ENCODE assay signal across 8 cellular contexts in genomic region chr6:161029195-161029809, GRCh38. TPM values are rescaled to one million over a fixed set of nuclear protein-coding genes. Genes with fewer than 3 reads are reported as not detected.
A peak's percentile ranks its signal among the peaks of the same experiment; 100 is the strongest.
DNase-seq lines count a peak whose midpoint lies in the region; ATAC-seq and TF ChIP-seq lines count a peak whose summit lies in the region.

No MANE protein-coding gene starts in this region.

- H3K27ac Mint-ChIP-seq in activated CD8-positive, alpha-beta memory T cell treated with anti-CD3 and anti-CD28 coated beads, Interleukin-2, amount 10 ng/mL, durations not matched to agents 7 days and 5 days: peak overlapping the region; percentile 63
- H3K27ac Mint-ChIP-seq in activated naive CD8-positive, alpha-beta T cell treated with anti-CD3 and anti-CD28 coated beads, Interleukin-2, amount 50 U/mL, for 24 hours: no peak overlapping the region
- H3K27ac Mint-ChIP-seq in stimulated activated effector memory CD8-positive, alpha-beta T cell treated with anti-CD3 and anti-CD28 coated beads, Interleukin-12 subunit alpha, Interleukin-12 subunit beta, amount 100 ng/mL, for 72 hours: peak overlapping the region; percentile 51

- H3K36me3 ChIP-seq in stomach: peaks cover 0 to 2% (median under 1%) of the 10 kb centered on the region in 4 donors

- H3K4me3 Mint-ChIP-seq in activated CD8-positive, alpha-beta memory T cell treated with anti-CD3 and anti-CD28 coated beads, Interleukin-2, amount 10 ng/mL, durations not matched to agents 7 days and 5 days: peak overlapping the region; percentile 28
- no peak overlapping the region for H3K4me3 Mint-ChIP-seq in activated naive CD8-positive, alpha-beta T cell treated with anti-CD3 and anti-CD28 coated beads, Interleukin-2, amount 50 U/mL, for 24 hours
- H3K4me3 Mint-ChIP-seq in stimulated activated effector memory CD8-positive, alpha-beta T cell treated with anti-CD3 and anti-CD28 coated beads, Interleukin-12 subunit alpha, Interleukin-12 subunit beta, amount 100 ng/mL, for 72 hours: peak overlapping the region; percentile 18

- H3K36me3 Mint-ChIP-seq in activated CD8-positive, alpha-beta memory T cell treated with anti-CD3 and anti-CD28 coated beads, Interleukin-2, amount 10 ng/mL, durations not matched to agents 7 days and 5 days: peaks cover 20% of the 10 kb centered on the region
- H3K36me3 Mint-ChIP-seq in activated naive CD8-positive, alpha-beta T cell treated with anti-CD3 and anti-CD28 coated beads, Interleukin-2, amount 50 U/mL, for 24 hours (ENCODE audit: low read depth): peaks cover 16% of the 10 kb centered on the region
- H3K36me3 Mint-ChIP-seq in stimulated activated effector memory CD8-positive, alpha-beta T cell treated with anti-CD3 and anti-CD28 coated beads, Interleukin-12 subunit alpha, Interleukin-12 subunit beta, amount 100 ng/mL, for 72 hours: peaks cover 17% of the 10 kb centered on the region

- peaks cover 19% of the 10 kb centered on the region for H3K4me1 Mint-ChIP-seq in activated CD8-positive, alpha-beta memory T cell treated with anti-CD3 and anti-CD28 coated beads, Interleukin-2, amount 10 ng/mL, durations not matched to agents 7 days and 5 days
- H3K4me1 Mint-ChIP-seq in activated naive CD8-positive, alpha-beta T cell treated with anti-CD3 and anti-CD28 coated beads, Interleukin-2, amount 50 U/mL, for 24 hours: peaks cover 44% of the 10 kb centered on the region
- H3K4me1 Mint-ChIP-seq in stimulated activated effector memory CD8-positive, alpha-beta T cell treated with anti-CD3 and anti-CD28 coated beads, Interleukin-12 subunit alpha, Interleukin-12 subunit beta, amount 100 ng/mL, for 72 hours: peaks cover 53% of the 10 kb centered on the region

- peak overlapping the region in 2 of 5 donors; percentile 10 to 16 for H3K27ac ChIP-seq in stomach

- no peak for TF ChIP-seq EP300 in stomach (IDR thresholded peaks at IDR 0.05)

- H3K9me3 ChIP-seq in stomach: no peaks in the 10 kb centered on the region

- ATAC-seq in activated CD8-positive, alpha-beta memory T cell treated with anti-CD3 and anti-CD28 coated beads, Interleukin-2, amount 10 ng/mL, durations not matched to agents 7 days and 5 days: peak; percentile 67
- ATAC-seq in HG03025 (IDR thresholded peaks at IDR 0.05; ENCODE audit: low FRiP score, unreplicated experiment): peak; percentile 88
- peak; percentile 78 for ATAC-seq in activated naive CD8-positive, alpha-beta T cell treated with anti-CD3 and anti-CD28 coated beads, Interleukin-2, amount 50 U/mL, for 24 hours
- peak; percentile 90 for ATAC-seq in stimulated activated effector memory CD8-positive, alpha-beta T cell treated with anti-CD3 and anti-CD28 coated beads, Interleukin-12 subunit alpha, Interleukin-12 subunit beta, amount 100 ng/mL, for 72 hours

- intact Hi-C loops in stomach (cut with DNase I; ENCODE audit: low total_unique reads): no loop called here

- no peaks in the 10 kb centered on the region for H3K27me3 Mint-ChIP-seq in activated CD8-positive, alpha-beta memory T cell treated with anti-CD3 and anti-CD28 coated beads, Interleukin-2, amount 10 ng/mL, durations not matched to agents 7 days and 5 days
- H3K27me3 Mint-ChIP-seq in activated naive CD8-positive, alpha-beta T cell treated with anti-CD3 and anti-CD28 coated beads, Interleukin-2, amount 50 U/mL, for 24 hours: no peaks in the 10 kb centered on the region

- no peaks in the 10 kb centered on the region for H3K9me3 Mint-ChIP-seq in activated CD8-positive, alpha-beta memory T cell treated with anti-CD3 and anti-CD28 coated beads, Interleukin-2, amount 10 ng/mL, durations not matched to agents 7 days and 5 days (ENCODE audit: low read depth)
- no peaks in the 10 kb centered on the region for H3K9me3 Mint-ChIP-seq in activated naive CD8-positive, alpha-beta T cell treated with anti-CD3 and anti-CD28 coated beads, Interleukin-2, amount 50 U/mL, for 24 hours
- no peaks in the 10 kb centered on the region for H3K9me3 Mint-ChIP-seq in stimulated activated effector memory CD8-positive, alpha-beta T cell treated with anti-CD3 and anti-CD28 coated beads, Interleukin-12 subunit alpha, Interleukin-12 subunit beta, amount 100 ng/mL, for 72 hours

- H3K4me1 ChIP-seq in stomach: peaks cover 0 to 25% (median 11%) of the 10 kb centered on the region in 4 donors

- CTCF ChIA-PET in activated CD8-positive, alpha-beta memory T cell treated with anti-CD3 and anti-CD28 coated beads, Interleukin-2, amount 10 ng/mL, durations not matched to agents 7 days and 5 days (lab: Charles Lee): interaction anchor here (1.3 kb wide), 1 partner anchor 344 kb away, joined by 3 read pairs; no protein-coding TSS in a partner anchor

- 68 to 78% (median 71%) methylated on average over 8 of the region's 8 CpGs for WGBS in stomach, 5 donors

- no peak for TF ChIP-seq POLR2A in stomach (IDR thresholded peaks at IDR 0.05)

- no peaks in the 10 kb centered on the region for H3K27me3 ChIP-seq in stomach

- DNase-seq in activated CD8-positive, alpha-beta memory T cell treated with anti-CD3 and anti-CD28 coated beads, Interleukin-2, amount 10 ng/mL, durations not matched to agents 7 days and 5 days: no peak
- no peak for DNase-seq in activated CD8-positive, alpha-beta memory T cell treated with anti-CD3 and anti-CD28 coated beads, Interleukin-2, amount 50 U/mL, for 4 hours
- no peak for DNase-seq in activated naive CD8-positive, alpha-beta T cell treated with anti-CD3 and anti-CD28 coated beads, Interleukin-2, amount 50 U/mL, for 24 hours
- DNase-seq in stimulated activated effector memory CD8-positive, alpha-beta T cell treated with anti-CD3 and anti-CD28 coated beads, Interleukin-12 subunit alpha, Interleukin-12 subunit beta, amount 100 ng/mL, for 72 hours (ENCODE audit: low spot score in 2 of 2): no peak
- no peak for DNase-seq in stomach
- DNase-seq in HuH-7.5 (ENCODE audit: low spot score): no peak
- DNase-seq in NCI-H187 treated with DMSO at 0.1 percent for 48 hours (lab: John Stamatoyannopoulos, UW): no peak

- no peak for TF ChIP-seq CTCF in stomach (IDR thresholded peaks at IDR 0.05)

- H3K4me3 ChIP-seq in stomach: no peak overlapping the region

RNA-seq across cellular contexts. Expression of gene MAP3K4, which starts 37.7 kb away (rescaled TPM):
- total RNA-seq in activated CD8-positive, alpha-beta memory T cell treated with anti-CD3 and anti-CD28 coated beads, Interleukin-2, amount 10 ng/mL, durations not matched to agents 7 days and 5 days: 10 to 100 TPM; 38.5 to 55.0 TPM
- 100 to 1,000 TPM in 1 of 5 donors, 10 to 100 TPM in 4; 17.2 to 598 (median 45.5) TPM for total RNA-seq in stomach
- 10 to 100 TPM in 1 of 3 donors, 1 to 10 TPM in 2; 7.3 to 12.6 (median 7.8) TPM for polyA plus RNA-seq in stomach
